22 cellular contexts compared by ENCODE assay signal in the genomic region with DNA sequence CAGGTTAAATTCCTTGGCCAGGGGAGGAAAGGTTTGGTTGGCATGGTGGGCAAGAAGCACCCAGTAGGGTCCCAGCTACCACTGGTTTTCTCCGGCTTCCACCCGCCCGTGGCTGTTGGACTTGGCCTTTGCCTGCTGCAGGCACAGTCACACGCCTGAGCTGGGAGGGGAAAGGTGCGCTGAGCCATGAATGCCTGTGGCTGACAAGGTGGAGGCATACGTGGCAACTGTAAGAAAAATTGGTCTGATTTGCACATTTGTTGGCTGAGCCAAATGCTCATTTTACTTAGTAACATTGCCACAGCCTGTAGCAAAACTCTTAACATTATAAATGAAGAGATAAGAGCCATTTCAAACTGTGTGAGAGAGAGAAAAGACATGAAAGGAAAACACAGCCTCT.
DNase-seq lines count a peak whose midpoint lies in the region; ATAC-seq and TF ChIP-seq lines count a peak whose summit lies in the region.
"Had no signal": no experiment of that assay in that cellular context is flagged by ENCODE, and none has a peak within 500 bp of the region (broad histone marks: within the 10 kb centered on the region; RNA-seq: fewer than 3 reads in every experiment).

No MANE protein-coding gene starts in this region.

- H3K79me2 ChIP-seq in DND-41 (ENCODE audit: insufficient read depth, low read length) (peaks cover 11% of the 10 kb centered on the region), OCI-LY7 (ENCODE audit: insufficient read depth, low read depth, low read length) (no peaks in the 10 kb centered on the region)

- H3K4me1 ChIP-seq in DND-41 (ENCODE audit: insufficient read depth, low read length), result no peaks in the 10 kb centered on the region; the same call in 1 of the 2 replicates
- no peaks in the 10 kb centered on the region for H3K4me1 ChIP-seq in HEK293 (ENCODE audit: control insufficient read depth, insufficient read depth, low read length)
- no peaks in the 10 kb centered on the region for H3K4me1 ChIP-seq in OCI-LY7 (ENCODE audit: insufficient read depth, low read length, poor library complexity, severe bottlenecking)
- H3K4me1 ChIP-seq: heart left ventricle, transverse colon had no signal

- intact Hi-C loops in OCI-LY7 (cut with micrococcal nuclease; ENCODE audit: unreplicated experiment), result no loop called here

- no peaks in the 10 kb centered on the region for H3K9me3 ChIP-seq in DND-41 (ENCODE audit: insufficient read depth, low read length, severe bottlenecking)
- no peaks in the 10 kb centered on the region for H3K9me3 ChIP-seq in HEK293 (ENCODE audit: control insufficient read depth, insufficient read depth, low read depth, low read length)
- no peaks in the 10 kb centered on the region for H3K9me3 ChIP-seq in OCI-LY7 (ENCODE audit: low read length)
- H3K9me3 ChIP-seq: heart left ventricle, neutrophil, transverse colon had no signal

- ATAC-seq in DND-41 (ENCODE audit: insufficient read depth, low read depth), result peak; percentile 8; the same call in 1 of the 3 replicates
- ATAC-seq in GM21381 (IDR thresholded peaks at IDR 0.05; ENCODE audit: unreplicated experiment), result no peak
- ATAC-seq: activated CD8-positive, alpha-beta T cell treated with anti-CD3 and anti-CD28 coated beads for 36 hours; heart left ventricle; stimulated activated naive CD8-positive, alpha-beta T cell treated with anti-CD3 and anti-CD28 coated beads, Interleukin-15, amount 100 ng/mL, for 72 hours had no signal

- peak overlapping the region; percentile 53 for H3K27ac ChIP-seq in DND-41 (ENCODE audit: low read length)
- no peak overlapping the region for H3K27ac ChIP-seq in HEK293 (ENCODE audit: extremely low read depth, low read depth, low read length)
- no peak overlapping the region for H3K27ac ChIP-seq in OCI-LY7 (ENCODE audit: low read depth, low read length, poor library complexity, severe bottlenecking)
- H3K27ac ChIP-seq: brain microvascular endothelial cell, heart left ventricle, neutrophil, transverse colon had no signal

- POLR2A ChIA-PET in HEK293 (lab: Yijun Ruan, JAX) (no interaction called here), OCI-LY7 (lab: Charles Lee) (no interaction called here)

- H2AFZ ChIP-seq in DND-41 (ENCODE audit: low read depth, low read length) (no peak overlapping the region), OCI-LY7 (ENCODE audit: low read length) (no peak overlapping the region)

- no peaks in the 10 kb centered on the region for H3K27me3 ChIP-seq in DND-41 (ENCODE audit: insufficient read depth, low read length, poor library complexity)
- H3K27me3 ChIP-seq: brain microvascular endothelial cell, heart left ventricle, neutrophil, transverse colon had no signal

- no peaks in the 10 kb centered on the region for H3K9me2 ChIP-seq in OCI-LY7 (ENCODE audit: insufficient read depth, low read length)

- H3K4me2 ChIP-seq in DND-41 (ENCODE audit: insufficient read depth, low read length), result no peak overlapping the region
- H3K4me2 ChIP-seq in OCI-LY7 (ENCODE audit: low read length), result no peak overlapping the region

- no TSS peak for BruUV-seq in OCI-LY7 (replicated peaks; lab: Mats Ljungman, UMichigan)

- H3K36me3 ChIP-seq in DND-41 (ENCODE audit: insufficient read depth, low read length) (peaks cover 17% of the 10 kb centered on the region), HEK293 (ENCODE audit: control insufficient read depth in 2 of 2, insufficient read depth in 1 of 2, low read length in 2 of 2) (no peaks in the 10 kb centered on the region), OCI-LY7 (ENCODE audit: insufficient read depth, low read length) (no peaks in the 10 kb centered on the region)
- H3K36me3 ChIP-seq: brain microvascular endothelial cell, heart left ventricle, neutrophil, transverse colon had no signal

- DNase-seq in DND-41 (no peak), astrocyte of the hippocampus (ENCODE audit: low read depth, low spot score) (peak; percentile 71), kidney tubule cell (ENCODE audit: low spot score) (peak; percentile 71), NCI-H1092 treated with DMSO at 0.1 percent for 48 hours (lab: John Stamatoyannopoulos, UW) (no peak), iPS-NIHi11 (ENCODE audit: low spot score) (no peak), OCI-LY7 (ENCODE audit: low spot score) (no peak)
- DNase-seq: activated CD8-positive, alpha-beta T cell treated with anti-CD3 and anti-CD28 coated beads for 36 hours; activated naive CD4-positive, alpha-beta T cell treated with anti-CD3 and anti-CD28 coated beads, Interleukin-2, amount 10 ng/mL, durations not matched to agents 7 days and 5 days; brain microvascular endothelial cell; CD4-positive, alpha-beta T cell; cortex of kidney; DMS153; H7; heart left ventricle; MM.1S; NCI-H2171 treated with DMSO at 0.1 percent for 48 hours; stimulated activated CD4-positive, alpha-beta T cell treated with anti-CD3 and anti-CD28 coated beads, Interleukin-4, amount 100 ng/mL, for 4 hours; stimulated activated naive CD8-positive, alpha-beta T cell treated with anti-CD3 and anti-CD28 coated beads, Interleukin-15, amount 100 ng/mL, for 72 hours; transverse colon had no signal

- no peak overlapping the region for H3K9ac ChIP-seq in DND-41 (ENCODE audit: low read depth, low read length)

- TF ChIP-seq CTCF in DND-41 (IDR thresholded peaks at IDR 0.05; ENCODE audit: borderline replicate concordance, extremely low read depth, low read length, poor library complexity, severe bottlenecking), result no peak
- no peak for TF ChIP-seq CTCF in HEK293 (tag by site-specific recombination; IDR thresholded peaks at IDR 0.05)
- no peak for TF ChIP-seq CTCF in OCI-LY7 (conservative IDR thresholded peaks at IDR 0.05; ENCODE audit: low read length)

- H4K20me1 ChIP-seq in DND-41 (ENCODE audit: insufficient read depth, low read length) (0 out of 2 replicates have a peak, but pooled peaks cover 2% of the 10 kb centered on the region), OCI-LY7 (ENCODE audit: insufficient read depth, low read length) (no peaks in the 10 kb centered on the region)

- CTCF ChIA-PET in HEK293 (lab: Yijun Ruan, JAX) (interaction anchor here (0.6 kb wide), 1 partner anchor 1471 kb away, joined by 3 read pairs; no protein-coding TSS in a partner anchor), OCI-LY7 (lab: Charles Lee; ENCODE audit: unreplicated experiment) (no interaction called here)

- no peak overlapping the region for H3K4me3 ChIP-seq in DND-41 (ENCODE audit: low read depth in 1 of 2, low read length in 2 of 2)
- no peak overlapping the region for H3K4me3 ChIP-seq in HEK293 (ENCODE audit: low read depth, low read length)
- H3K4me3 ChIP-seq in OCI-LY7 (ENCODE audit: low read depth, low read length, poor library complexity, severe bottlenecking), result no peak overlapping the region
- H3K4me3 ChIP-seq: heart left ventricle, transverse colon had no signal

TF ChIP-seq in HEK293, 187 proteins besides CTCF, POLR2A, EP300 and RAD21:
- TF ChIP-seq ZNF670 (tag by site-specific recombination; IDR thresholded peaks at IDR 0.05; ENCODE audit: low read depth) (no peak), ZNF837 (tag by site-specific recombination; IDR thresholded peaks at IDR 0.05) (no peak), ZNF366 (tag by site-specific recombination; conservative IDR thresholded peaks at IDR 0.05) (no peak), FEZF1 (tag by site-specific recombination; IDR thresholded peaks at IDR 0.05) (peak; percentile 36; the same call in 1 of the 2 replicates), ZNF558 (tag by site-specific recombination; IDR thresholded peaks at IDR 0.05) (no peak), ZFHX2 (tag by site-specific recombination; conservative IDR thresholded peaks at IDR 0.05) (no peak)

Comparison
In these comparisons a context has a peak if more than half of its experiments do, and no peak if none do; other contexts are left out.
1. DNase-seq: peak in astrocyte of the hippocampus (single experiment) and kidney tubule cell (single experiment); none in DND-41 (single experiment), NCI-H1092 treated with DMSO at 0.1 percent for 48 hours (single experiment), iPS-NIHi11 (single experiment) and OCI-LY7 (single experiment).